Comparison of ENCODE assay signal across 1 cellular context in genomic region chr2:186304064-186304463, GRCh38.
TF ChIP-seq lines count a peak whose summit lies in the region.

No MANE protein-coding gene starts in this region.

TF ChIP-seq in HepG2, 621 proteins besides CTCF, POLR2A, EP300 and RAD21 (continued from another document):
- no peak for TF ChIP-seq ZNF776 (CRISPR knock-in tag; IDR thresholded peaks at IDR 0.05)
- TF ChIP-seq HDAC6 (IDR thresholded peaks at IDR 0.05; ENCODE audit: low read depth, low read length), result no peak
- TF ChIP-seq NBN (conservative IDR thresholded peaks at IDR 0.05), result no peak
- no peak for TF ChIP-seq CC2D1A (CRISPR knock-in tag; IDR thresholded peaks at IDR 0.05)
- no peak for TF ChIP-seq SOX13 (IDR thresholded peaks at IDR 0.05)
- TF ChIP-seq SOX13 (CRISPR knock-in tag; conservative IDR thresholded peaks at IDR 0.05 in 1 of 2, IDR thresholded peaks at IDR 0.05 in 1 of 2), result peak in 1 of 2 experiments; percentile 54; a peak in 2 of 4 replicates
- TF ChIP-seq NFIC (IDR thresholded peaks at IDR 0.05; ENCODE audit: low read length), result no peak
- TF ChIP-seq YEATS4 (CRISPR knock-in tag; IDR thresholded peaks at IDR 0.05; ENCODE audit: borderline replicate concordance), result 0 out of 2 replicates have a peak, but pooled peaks have one; percentile 32
- peak; percentile 70 for TF ChIP-seq HNF4G (IDR thresholded peaks at IDR 0.05; ENCODE audit: borderline replicate concordance, low read depth, low read length)
- TF ChIP-seq HNF4G (CRISPR knock-in tag; IDR thresholded peaks at IDR 0.05; ENCODE audit: borderline replicate concordance, low read depth), result no peak
- no peak for TF ChIP-seq KLF11 (CRISPR knock-in tag; IDR thresholded peaks at IDR 0.05)
- no peak for TF ChIP-seq ZMAT3 (CRISPR knock-in tag; conservative IDR thresholded peaks at IDR 0.05)
- TF ChIP-seq SIN3B (IDR thresholded peaks at IDR 0.05; ENCODE audit: low read length), result no peak
- TF ChIP-seq ZNF280D (CRISPR knock-in tag; IDR thresholded peaks at IDR 0.05), result no peak
- no peak for TF ChIP-seq SUZ12 (IDR thresholded peaks at IDR 0.05; ENCODE audit: low read depth, low read length)
- peak; percentile 62; the same call in 1 of the 2 replicates for TF ChIP-seq POGZ (CRISPR knock-in tag; IDR thresholded peaks at IDR 0.05)
- TF ChIP-seq ZNF234 (CRISPR knock-in tag; conservative IDR thresholded peaks at IDR 0.05), result no peak
- peak; percentile 31; the same call in 1 of the 2 replicates for TF ChIP-seq SOX5 (CRISPR knock-in tag; IDR thresholded peaks at IDR 0.05; ENCODE audit: borderline replicate concordance)
- no peak for TF ChIP-seq ZNF816 (CRISPR knock-in tag; IDR thresholded peaks at IDR 0.05; ENCODE audit: borderline replicate concordance)
- no peak for TF ChIP-seq ZZZ3 (CRISPR knock-in tag; IDR thresholded peaks at IDR 0.05; ENCODE audit: borderline replicate concordance)
- TF ChIP-seq CSRNP1 (CRISPR knock-in tag; IDR thresholded peaks at IDR 0.05), result no peak
- TF ChIP-seq ZNF737 (CRISPR knock-in tag; IDR thresholded peaks at IDR 0.05; ENCODE audit: borderline replicate concordance), result no peak
- TF ChIP-seq HOXA9 (CRISPR knock-in tag; IDR thresholded peaks at IDR 0.05; ENCODE audit: borderline replicate concordance), result no peak
- no peak for TF ChIP-seq ZNF674 (CRISPR knock-in tag; IDR thresholded peaks at IDR 0.05; ENCODE audit: low read depth)
- 0 out of 2 replicates have a peak, but pooled peaks have one; percentile 18 for TF ChIP-seq SAP130 (CRISPR knock-in tag; IDR thresholded peaks at IDR 0.05; ENCODE audit: low read depth)
- TF ChIP-seq, protein P1, sequence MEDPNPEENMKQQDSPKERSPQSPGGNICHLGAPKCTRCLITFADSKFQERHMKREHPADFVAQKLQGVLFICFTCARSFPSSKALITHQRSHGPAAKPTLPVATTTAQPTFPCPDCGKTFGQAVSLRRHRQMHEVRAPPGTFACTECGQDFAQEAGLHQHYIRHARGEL (CRISPR knock-in tag; IDR thresholded peaks at IDR 0.05), result no peak
- no peak for TF ChIP-seq NFYB (CRISPR knock-in tag; IDR thresholded peaks at IDR 0.05)
- TF ChIP-seq ARNT (IDR thresholded peaks at IDR 0.05), result no peak
- TF ChIP-seq SOX6 (IDR thresholded peaks at IDR 0.05), result no peak
- peak; percentile 52; the same call in 1 of the 2 replicates for TF ChIP-seq SOX6 (CRISPR knock-in tag; IDR thresholded peaks at IDR 0.05)
- TF ChIP-seq SMAD1 (CRISPR knock-in tag; IDR thresholded peaks at IDR 0.05; ENCODE audit: borderline replicate concordance, low read depth), result no peak
- TF ChIP-seq HCFC1 (IDR thresholded peaks at IDR 0.05; ENCODE audit: low read depth, low read length), result no peak
- TF ChIP-seq RCOR2 (CRISPR knock-in tag; IDR thresholded peaks at IDR 0.05), result no peak; the same call in 1 of the 2 replicates
- TF ChIP-seq ATF5 (CRISPR knock-in tag; IDR thresholded peaks at IDR 0.05; ENCODE audit: low read depth), result no peak
- no peak for TF ChIP-seq FOXA1 (IDR thresholded peaks at IDR 0.05)
- peak; percentile 49; the same call in 1 of the 2 replicates for TF ChIP-seq FOXA1 (CRISPR knock-in tag; IDR thresholded peaks at IDR 0.05)
- TF ChIP-seq PBX3 (CRISPR knock-in tag; IDR thresholded peaks at IDR 0.05; ENCODE audit: borderline replicate concordance), result no peak
- TF ChIP-seq, protein P2, sequence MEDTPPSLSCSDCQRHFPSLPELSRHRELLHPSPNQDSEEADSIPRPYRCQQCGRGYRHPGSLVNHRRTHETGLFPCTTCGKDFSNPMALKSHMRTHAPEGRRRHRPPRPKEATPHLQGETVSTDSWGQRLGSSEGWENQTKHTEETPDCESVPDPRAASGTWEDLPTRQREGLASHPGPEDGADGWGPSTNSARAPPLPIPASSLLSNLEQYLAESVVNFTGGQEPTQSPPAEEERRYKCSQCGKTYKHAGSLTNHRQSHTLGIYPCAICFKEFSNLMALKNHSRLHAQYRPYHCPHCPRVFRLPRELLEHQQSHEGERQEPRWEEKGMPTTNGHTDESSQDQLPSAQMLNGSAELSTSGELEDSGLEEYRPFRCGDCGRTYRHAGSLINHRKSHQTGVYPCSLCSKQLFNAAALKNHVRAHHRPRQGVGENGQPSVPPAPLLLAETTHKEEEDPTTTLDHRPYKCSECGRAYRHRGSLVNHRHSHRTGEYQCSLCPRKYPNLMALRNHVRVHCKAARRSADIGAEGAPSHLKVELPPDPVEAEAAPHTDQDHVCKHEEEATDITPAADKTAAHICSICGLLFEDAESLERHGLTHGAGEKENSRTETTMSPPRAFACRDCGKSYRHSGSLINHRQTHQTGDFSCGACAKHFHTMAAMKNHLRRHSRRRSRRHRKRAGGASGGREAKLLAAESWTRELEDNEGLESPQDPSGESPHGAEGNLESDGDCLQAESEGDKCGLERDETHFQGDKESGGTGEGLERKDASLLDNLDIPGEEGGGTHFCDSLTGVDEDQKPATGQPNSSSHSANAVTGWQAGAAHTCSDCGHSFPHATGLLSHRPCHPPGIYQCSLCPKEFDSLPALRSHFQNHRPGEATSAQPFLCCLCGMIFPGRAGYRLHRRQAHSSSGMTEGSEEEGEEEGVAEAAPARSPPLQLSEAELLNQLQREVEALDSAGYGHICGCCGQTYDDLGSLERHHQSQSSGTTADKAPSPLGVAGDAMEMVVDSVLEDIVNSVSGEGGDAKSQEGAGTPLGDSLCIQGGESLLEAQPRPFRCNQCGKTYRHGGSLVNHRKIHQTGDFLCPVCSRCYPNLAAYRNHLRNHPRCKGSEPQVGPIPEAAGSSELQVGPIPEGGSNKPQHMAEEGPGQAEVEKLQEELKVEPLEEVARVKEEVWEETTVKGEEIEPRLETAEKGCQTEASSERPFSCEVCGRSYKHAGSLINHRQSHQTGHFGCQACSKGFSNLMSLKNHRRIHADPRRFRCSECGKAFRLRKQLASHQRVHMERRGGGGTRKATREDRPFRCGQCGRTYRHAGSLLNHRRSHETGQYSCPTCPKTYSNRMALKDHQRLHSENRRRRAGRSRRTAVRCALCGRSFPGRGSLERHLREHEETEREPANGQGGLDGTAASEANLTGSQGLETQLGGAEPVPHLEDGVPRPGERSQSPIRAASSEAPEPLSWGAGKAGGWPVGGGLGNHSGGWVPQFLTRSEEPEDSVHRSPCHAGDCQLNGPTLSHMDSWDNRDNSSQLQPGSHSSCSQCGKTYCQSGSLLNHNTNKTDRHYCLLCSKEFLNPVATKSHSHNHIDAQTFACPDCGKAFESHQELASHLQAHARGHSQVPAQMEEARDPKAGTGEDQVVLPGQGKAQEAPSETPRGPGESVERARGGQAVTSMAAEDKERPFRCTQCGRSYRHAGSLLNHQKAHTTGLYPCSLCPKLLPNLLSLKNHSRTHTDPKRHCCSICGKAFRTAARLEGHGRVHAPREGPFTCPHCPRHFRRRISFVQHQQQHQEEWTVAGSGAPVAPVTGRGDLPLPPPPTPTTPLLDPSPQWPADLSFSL (CRISPR knock-in tag; IDR thresholded peaks at IDR 0.05), result 0 out of 2 replicates have a peak, but pooled peaks have one; percentile 18
- no peak for TF ChIP-seq MED13 (CRISPR knock-in tag; IDR thresholded peaks at IDR 0.05)
- TF ChIP-seq FOXP1 (IDR thresholded peaks at IDR 0.05), result no peak
- peak; percentile 49; the same call in 1 of the 2 replicates for TF ChIP-seq FOXP1 (CRISPR knock-in tag; IDR thresholded peaks at IDR 0.05)
- TF ChIP-seq ZNF331 (CRISPR knock-in tag; IDR thresholded peaks at IDR 0.05), result no peak
- TF ChIP-seq NCOA2 (CRISPR knock-in tag; IDR thresholded peaks at IDR 0.05), result 0 out of 2 replicates have a peak, but pooled peaks have one; percentile 14
- TF ChIP-seq, protein P3, sequence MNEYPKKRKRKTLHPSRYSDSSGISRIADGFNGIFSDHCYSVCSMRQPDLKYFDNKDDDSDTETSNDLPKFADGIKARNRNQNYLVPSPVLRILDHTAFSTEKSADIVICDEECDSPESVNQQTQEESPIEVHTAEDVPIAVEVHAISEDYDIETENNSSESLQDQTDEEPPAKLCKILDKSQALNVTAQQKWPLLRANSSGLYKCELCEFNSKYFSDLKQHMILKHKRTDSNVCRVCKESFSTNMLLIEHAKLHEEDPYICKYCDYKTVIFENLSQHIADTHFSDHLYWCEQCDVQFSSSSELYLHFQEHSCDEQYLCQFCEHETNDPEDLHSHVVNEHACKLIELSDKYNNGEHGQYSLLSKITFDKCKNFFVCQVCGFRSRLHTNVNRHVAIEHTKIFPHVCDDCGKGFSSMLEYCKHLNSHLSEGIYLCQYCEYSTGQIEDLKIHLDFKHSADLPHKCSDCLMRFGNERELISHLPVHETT (CRISPR knock-in tag; conservative IDR thresholded peaks at IDR 0.05), result no peak
